12 cellular contexts compared by ENCODE assay signal in the genomic region with DNA sequence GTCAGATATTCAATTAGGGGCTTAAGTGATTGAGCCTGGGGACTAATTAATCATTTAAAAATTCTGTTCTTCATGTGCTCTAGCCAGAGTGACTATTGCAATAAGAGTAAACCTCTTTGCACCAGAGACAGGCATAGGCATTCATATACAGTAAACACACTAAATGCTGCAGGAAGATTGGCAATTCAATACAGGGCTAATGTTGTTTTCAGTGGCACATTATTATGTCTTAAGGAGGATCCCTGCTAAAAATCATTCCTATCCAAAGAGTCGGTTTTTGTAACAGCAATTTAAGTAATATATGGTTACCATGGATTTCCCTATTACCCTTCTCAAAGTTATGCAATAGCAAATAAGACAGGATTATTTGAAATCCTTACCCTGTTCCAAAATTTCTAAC. TPM values are rescaled to one million over a fixed set of nuclear protein-coding genes. Genes with fewer than 3 reads are reported as not detected.
DNase-seq lines count a peak whose midpoint lies in the region; ATAC-seq and TF ChIP-seq lines count a peak whose summit lies in the region.
"Had no signal": no experiment of that assay in that cellular context is flagged by ENCODE, and none has a peak within 500 bp of the region (broad histone marks: within the 10 kb centered on the region; RNA-seq: fewer than 3 reads in every experiment).

No MANE protein-coding gene starts in this region.

- H3K9me3 ChIP-seq in right lobe of liver = no peaks in the 10 kb centered on the region
- H3K9me3 ChIP-seq in stomach smooth muscle (ENCODE audit: control insufficient read depth in 2 of 2, low read length in 2 of 2) = no peaks in the 10 kb centered on the region

- no peak for TF ChIP-seq POLR2A in right lobe of liver (IDR thresholded peaks at IDR 0.05)

- no peaks in the 10 kb centered on the region for H3K27me3 Mint-ChIP-seq in activated CD4-positive, alpha-beta T cell treated with anti-CD3 and anti-CD28 coated beads, Interleukin-2, amount 10 ng/mL, durations not matched to agents 24 days and 14 days
- H3K27me3 Mint-ChIP-seq: memory B cell had no signal

- peak overlapping the region; percentile 81 for H3K4me3 Mint-ChIP-seq in activated CD4-positive, alpha-beta T cell treated with anti-CD3 and anti-CD28 coated beads, Interleukin-2, amount 10 ng/mL, durations not matched to agents 24 days and 14 days

- peaks cover 29% of the 10 kb centered on the region for H3K36me3 Mint-ChIP-seq in activated CD4-positive, alpha-beta T cell treated with anti-CD3 and anti-CD28 coated beads, Interleukin-2, amount 10 ng/mL, durations not matched to agents 24 days and 14 days (ENCODE audit: low read depth)
- H3K36me3 Mint-ChIP-seq: memory B cell had no signal

- ATAC-seq in right lobe of liver (no peak), GM18873 (IDR thresholded peaks at IDR 0.05; ENCODE audit: low FRiP score, unreplicated experiment) (no peak)

- POLR2A ChIA-PET in RWPE1 (lab: Yijun Ruan, JAX; ENCODE audit: low non-redundant PET) = no interaction called here

- H3K4me1 Mint-ChIP-seq in activated CD4-positive, alpha-beta T cell treated with anti-CD3 and anti-CD28 coated beads, Interleukin-2, amount 10 ng/mL, durations not matched to agents 24 days and 14 days = peaks cover 33% of the 10 kb centered on the region

- peaks cover 0 to 17% (median 3%) of the 10 kb centered on the region in 4 donors for H3K4me1 ChIP-seq in right lobe of liver
- peaks cover 4% of the 10 kb centered on the region for H3K4me1 ChIP-seq in stomach smooth muscle (ENCODE audit: control insufficient read depth, insufficient read depth, low read length)

- peak overlapping the region; percentile 78 for H3K27ac ChIP-seq in brain microvascular endothelial cell
- no peak overlapping the region for H3K27ac ChIP-seq in right lobe of liver
- H3K27ac ChIP-seq in stomach smooth muscle (ENCODE audit: low read length) = no peak overlapping the region
- no peak overlapping the region for H3K27ac ChIP-seq in RWPE1

- peaks cover 10% of the 10 kb centered on the region for H3K9me3 Mint-ChIP-seq in activated CD4-positive, alpha-beta T cell treated with anti-CD3 and anti-CD28 coated beads, Interleukin-2, amount 10 ng/mL, durations not matched to agents 24 days and 14 days
- H3K9me3 Mint-ChIP-seq: memory B cell had no signal

- CTCF ChIA-PET in RWPE1 (lab: Yijun Ruan, JAX) = interaction anchor here (0.6 kb wide), 1 partner anchor 172 kb away, joined by 6 read pairs; no protein-coding TSS in a partner anchor

- H3K27me3 ChIP-seq in brain microvascular endothelial cell (replicated peaks) (no peaks in the 10 kb centered on the region), right lobe of liver (no peaks in the 10 kb centered on the region), stomach smooth muscle (ENCODE audit: control insufficient read depth in 1 of 2, insufficient read depth in 2 of 2, low read length in 2 of 2) (no peaks in the 10 kb centered on the region)

- H3K36me3 ChIP-seq in brain microvascular endothelial cell (replicated peaks) = no peaks in the 10 kb centered on the region
- H3K36me3 ChIP-seq in right lobe of liver = no peaks in the 10 kb centered on the region
- H3K36me3 ChIP-seq in stomach smooth muscle (ENCODE audit: control insufficient read depth in 2 of 2, insufficient read depth in 2 of 2, low read length in 2 of 2) = no peaks in the 10 kb centered on the region

- DNase-seq in activated CD4-positive, alpha-beta T cell treated with anti-CD3 and anti-CD28 coated beads, Interleukin-2, amount 10 ng/mL, durations not matched to agents 24 days and 14 days = no peak
- DNase-seq in activated CD4-positive, alpha-beta T cell treated with anti-CD3 and anti-CD28 coated beads for 4 hours = no peak
- DNase-seq in brain microvascular endothelial cell (no peak), right lobe of liver (no peak), RWPE1 (ENCODE audit: low spot score) (no peak)
- no peak for DNase-seq in activated CD8-positive, alpha-beta memory T cell treated with anti-CD3 and anti-CD28 coated beads, Interleukin-2, amount 50 U/mL, for 4 hours
- DNase-seq: activated T-cell treated with anti-CD3 and anti-CD28 coated beads, Interleukin-2, amount 50 U/mL, for 48 hours; cerebellar nuclear complex; DND-41 had no signal

- in situ Hi-C loops in brain microvascular endothelial cell (cut with HindIII; ENCODE audit: low pct_ligation_motif_present, low sequenced_read_pairs) = no loop called here

- intact Hi-C loops in activated CD4-positive, alpha-beta T cell treated with anti-CD3 and anti-CD28 coated beads, Interleukin-2, amount 10 ng/mL, durations not matched to agents 24 days and 14 days (cut with micrococcal nuclease) = loop anchor here (2.0 to 10.0 kb wide), 4 partner anchors 50 to 355 kb away; a partner anchor contains a TSS
- intact Hi-C loops in right lobe of liver (cut with DNase I) = no loop called here

- peak overlapping the region; percentile 61 for H3K27ac Mint-ChIP-seq in activated CD4-positive, alpha-beta T cell treated with anti-CD3 and anti-CD28 coated beads, Interleukin-2, amount 10 ng/mL, durations not matched to agents 24 days and 14 days

- no peak for TF ChIP-seq CTCF in brain microvascular endothelial cell (IDR thresholded peaks at IDR 0.05; ENCODE audit: low read depth, low read length, missing control alignments)
- no peak for TF ChIP-seq CTCF in right lobe of liver (IDR thresholded peaks at IDR 0.05)
- TF ChIP-seq CTCF in RWPE1 (conservative IDR thresholded peaks at IDR 0.05; ENCODE audit: low read depth) = no peak

- peak overlapping the region; percentile 42 to 65 for H3K9ac ChIP-seq in stomach smooth muscle (ENCODE audit: low read length in 2 of 2)

- peak overlapping the region; percentile 60 for H3K4me3 ChIP-seq in brain microvascular endothelial cell (ENCODE audit: low read depth, low read length)
- peak overlapping the region in 2 of 3 donors; percentile 25 to 48 for H3K4me3 ChIP-seq in right lobe of liver
- H3K4me3 ChIP-seq in stomach smooth muscle (ENCODE audit: low read length in 2 of 2) = peak overlapping the region; percentile 59 to 74

- WGBS in right lobe of liver (ENCODE audit: insufficient coverage, low coverage, low lambda C conversion rate, missing lambda C conversion rate) = 50% methylated on average over 1 of the region's 1 CpG

RNA-seq across cellular contexts. Expression of a gene that starts 1.3 kb away (rescaled TPM):
- 15.4 and 16.0 TPM in 2 replicates for total RNA-seq in activated CD4-positive, alpha-beta T cell treated with anti-CD3 and anti-CD28 coated beads, Interleukin-2, amount 10 ng/mL, durations not matched to agents 24 days and 14 days
- 1 to 10 TPM; 1.1 to 5.1 (median 1.9) TPM for total RNA-seq in right lobe of liver
